Comparison of ENCODE assay signal across 19 cellular contexts in the genomic region with DNA sequence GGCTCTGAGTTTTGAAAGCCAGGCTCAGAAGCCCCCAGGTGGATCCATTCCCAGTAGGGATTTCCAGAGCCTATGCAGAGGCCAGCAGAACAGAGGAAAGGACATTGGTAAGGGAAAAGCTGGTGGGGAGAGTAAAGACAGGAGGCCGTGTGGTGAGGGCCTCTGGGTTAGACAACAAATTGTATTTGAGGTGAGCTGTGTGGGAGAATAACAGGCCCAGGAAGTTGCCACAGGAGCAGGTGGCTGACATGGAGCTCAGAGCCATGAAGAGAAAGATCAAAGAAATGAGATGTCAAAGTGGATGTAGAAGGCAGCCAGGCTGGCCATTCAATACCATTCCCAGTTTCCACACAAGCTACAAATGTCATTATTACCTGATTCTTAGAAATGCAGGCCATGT.
"Had no signal": no experiment of that assay in that cellular context is flagged by ENCODE, and none has a peak within 500 bp of the region (broad histone marks: within the 10 kb centered on the region; RNA-seq: fewer than 3 reads in every experiment).

No MANE protein-coding gene starts in this region.

- H3K27ac Mint-ChIP-seq: activated CD8-positive, alpha-beta memory T cell treated with anti-CD3 and anti-CD28 coated beads, Interleukin-2, amount 10 ng/mL, durations not matched to agents 7 days and 5 days; activated naive CD4-positive, alpha-beta T cell treated with anti-CD3 and anti-CD28 coated beads, Interleukin-2, amount 50 U/mL, for 72 hours; natural killer cell treated with Interleukin-12 subunit alpha and Interleukin-12 subunit beta and Interleukin-15 and Interleukin-18, amount 100 ng/mL, for 72 hours; stimulated activated naive CD8-positive, alpha-beta T cell treated with anti-CD3 and anti-CD28 coated beads, Interleukin-15, amount 100 ng/mL, for 72 hours had no signal

- H3K4me1 Mint-ChIP-seq: stimulated activated naive CD8-positive, alpha-beta T cell treated with anti-CD3 and anti-CD28 coated beads, Interleukin-15, amount 100 ng/mL, for 72 hours had no signal

- H3K27ac ChIP-seq: cardiac muscle cell, neutrophil, parathyroid adenoma, right lobe of liver, suprapubic skin, transverse colon, uterus had no signal

- H3K9me3 ChIP-seq: neutrophil, right lobe of liver, suprapubic skin, transverse colon, uterus had no signal

- H3K9me3 Mint-ChIP-seq: activated naive CD4-positive, alpha-beta T cell treated with anti-CD3 and anti-CD28 coated beads, Interleukin-2, amount 50 U/mL, for 72 hours; natural killer cell treated with Interleukin-12 subunit alpha and Interleukin-12 subunit beta and Interleukin-15 and Interleukin-18, amount 100 ng/mL, for 72 hours; stimulated activated naive CD8-positive, alpha-beta T cell treated with anti-CD3 and anti-CD28 coated beads, Interleukin-15, amount 100 ng/mL, for 72 hours had no signal

- H3K4me1 ChIP-seq: parathyroid adenoma, right lobe of liver, suprapubic skin, transverse colon, uterus had no signal

- H3K36me3 ChIP-seq: right lobe of liver, suprapubic skin, transverse colon, uterus had no signal

- H3K4me3 Mint-ChIP-seq: activated CD8-positive, alpha-beta memory T cell treated with anti-CD3 and anti-CD28 coated beads, Interleukin-2, amount 10 ng/mL, durations not matched to agents 7 days and 5 days; natural killer cell treated with Interleukin-12 subunit alpha and Interleukin-12 subunit beta and Interleukin-15 and Interleukin-18, amount 100 ng/mL, for 72 hours; stimulated activated naive CD8-positive, alpha-beta T cell treated with anti-CD3 and anti-CD28 coated beads, Interleukin-15, amount 100 ng/mL, for 72 hours had no signal

- H3K27me3 ChIP-seq: cardiac muscle cell, neutrophil, right lobe of liver, suprapubic skin, transverse colon, uterus had no signal

- ATAC-seq: activated CD8-positive, alpha-beta memory T cell treated with anti-CD3 and anti-CD28 coated beads, Interleukin-2, amount 10 ng/mL, durations not matched to agents 7 days and 5 days; activated naive CD4-positive, alpha-beta T cell treated with anti-CD3 and anti-CD28 coated beads, Interleukin-2, amount 50 U/mL, for 72 hours; right lobe of liver; stimulated activated naive CD8-positive, alpha-beta T cell treated with anti-CD3 and anti-CD28 coated beads, Interleukin-15, amount 100 ng/mL, for 72 hours had no signal

- H3K4me3 ChIP-seq: cardiac muscle cell, right lobe of liver, suprapubic skin, transverse colon, uterus had no signal

- H3K27me3 Mint-ChIP-seq: activated CD8-positive, alpha-beta memory T cell treated with anti-CD3 and anti-CD28 coated beads, Interleukin-2, amount 10 ng/mL, durations not matched to agents 7 days and 5 days; natural killer cell treated with Interleukin-12 subunit alpha and Interleukin-12 subunit beta and Interleukin-15 and Interleukin-18, amount 100 ng/mL, for 72 hours; stimulated activated naive CD8-positive, alpha-beta T cell treated with anti-CD3 and anti-CD28 coated beads, Interleukin-15, amount 100 ng/mL, for 72 hours had no signal

- DNase-seq: activated CD4-positive, CD25-positive, alpha-beta regulatory T cell; activated CD8-positive, alpha-beta memory T cell treated with anti-CD3 and anti-CD28 coated beads, Interleukin-2, amount 10 ng/mL, durations not matched to agents 7 days and 5 days; amniotic stem cell; dermis blood vessel endothelial cell; effector memory CD4-positive, alpha-beta T cell; mesenchymal stem cell; right lobe of liver; small intestine; stimulated activated CD4-positive, alpha-beta T cell treated with anti-CD3 and anti-CD28 coated beads, Interleukin-15, amount 100 ng/mL, for 24 hours; stimulated activated CD4-positive, alpha-beta T cell treated with anti-CD3 and anti-CD28 coated beads, Interleukin-2, amount 100 ng/mL, for 48 hours; stimulated activated naive CD8-positive, alpha-beta T cell treated with anti-CD3 and anti-CD28 coated beads, Interleukin-15, amount 100 ng/mL, for 72 hours; transverse colon; uterus had no signal
